Comparison of ENCODE assay signal across 8 cellular contexts in the genomic region with DNA sequence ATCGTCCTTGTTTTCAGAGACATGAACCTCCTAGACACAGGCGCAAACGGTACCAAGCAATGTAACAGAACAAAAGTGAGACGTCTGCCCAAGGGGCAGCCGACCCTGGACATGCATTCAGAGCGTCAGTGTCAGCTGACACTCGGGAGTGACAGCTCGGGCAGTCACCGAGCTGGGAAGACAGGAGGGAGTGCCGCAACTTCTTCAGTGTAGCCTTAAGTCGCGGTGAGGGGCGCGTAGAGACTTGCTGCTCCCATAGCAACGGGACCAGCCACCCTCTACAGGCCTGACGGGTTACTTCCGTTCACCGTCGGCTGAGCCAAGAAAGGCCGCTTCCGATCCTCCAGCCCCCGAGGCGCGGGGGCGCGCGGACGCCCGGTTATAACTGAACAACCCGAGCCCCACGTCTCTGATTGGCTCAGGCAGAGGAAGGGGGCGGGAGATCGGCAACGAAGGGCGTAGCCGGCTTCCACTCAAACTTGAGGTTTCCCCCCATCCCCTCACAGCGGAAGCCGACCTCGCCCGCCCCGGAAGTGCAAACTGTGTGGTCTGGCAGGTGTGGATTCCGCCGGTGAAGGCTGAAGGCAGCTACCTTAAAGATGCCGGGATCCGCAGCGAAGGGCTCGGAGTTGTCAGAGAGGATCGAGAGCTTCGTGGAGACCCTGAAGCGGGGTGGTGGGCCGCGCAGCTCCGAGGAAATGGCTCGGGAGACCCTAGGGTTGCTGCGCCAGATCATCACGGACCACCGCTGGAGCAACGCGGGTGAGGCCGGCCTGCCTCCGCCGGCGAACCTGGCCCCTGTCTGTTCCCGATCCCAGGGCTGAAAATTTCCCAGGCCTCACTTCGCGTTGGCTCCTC. TPM values are rescaled to one million over a fixed set of nuclear protein-coding genes. Genes with fewer than 3 reads are reported as not detected.
A peak's percentile ranks its signal among the peaks of the same experiment; 100 is the strongest.
DNase-seq lines count a peak whose midpoint lies in the region; ATAC-seq and TF ChIP-seq lines count a peak whose summit lies in the region.

Gene EIF2B2 (plus strand): TSS at position 530 of the 858 bp plus-strand sequence. CDS start 70 bp downstream, at position 600.

- peak; percentile 97 for ATAC-seq in HG03442 (IDR thresholded peaks at IDR 0.05; ENCODE audit: unreplicated experiment)
- ATAC-seq in activated CD4-positive, alpha-beta T cell treated with anti-CD3 and anti-CD28 coated beads for 36 hours: peak; percentile 97

- peak; percentile 98 for DNase-seq in Ammon's horn (ENCODE audit: low spot score)
- peak; percentile 87 for DNase-seq in GM19238 (ENCODE audit: insufficient read length, low spot score)
- DNase-seq in NCI-H524 (lab: John Stamatoyannopoulos, UW): peak; percentile 100
- DNase-seq in activated CD4-positive, alpha-beta T cell treated with anti-CD3 and anti-CD28 coated beads for 36 hours: peak; percentile 99
- DNase-seq in choroid plexus epithelial cell (ENCODE audit: low read depth): peak; percentile 97
- peak; percentile 88 for DNase-seq in kidney glomerular epithelial cell (lab: John Stamatoyannopoulos, UW)
- DNase-seq in stimulated activated CD4-positive, alpha-beta T cell treated with anti-CD3 and anti-CD28 coated beads, Interleukin-1b, Interleukin-23, amount 100 ng/mL, for 1 hour (ENCODE audit: low read depth in 2 of 2): peak; percentile 97 to 98

- no peak for TF ChIP-seq CTCF in choroid plexus epithelial cell (conservative IDR thresholded peaks at IDR 0.05; ENCODE audit: low read depth, low read length)

- H3K4me3 ChIP-seq in choroid plexus epithelial cell (ENCODE audit: low read depth, low read length): peak within 1 kb of the TSS; percentile 90

- H3K36me3 Mint-ChIP-seq in activated CD4-positive, alpha-beta T cell treated with anti-CD3 and anti-CD28 coated beads for 36 hours (ENCODE audit: low read depth): peaks cover 33% of the 10 kb centered on the region

- intact Hi-C loops in activated CD4-positive, alpha-beta T cell treated with anti-CD3 and anti-CD28 coated beads for 36 hours (cut with DNase I, micrococcal nuclease): loop anchor here (1.0 to 5.0 kb wide), 17 partner anchors 48 to 1150 kb away; partner anchors contain the start of genes MLH3 (in 2 of the 2), TMED10 (in 2 of the 2), ABCD4 (in 1 of the 2) and ACYP1 (in 1 of the 2)

- peak within 1 kb of the TSS; percentile 87 for H3K4me3 Mint-ChIP-seq in activated CD4-positive, alpha-beta T cell treated with anti-CD3 and anti-CD28 coated beads for 36 hours

- CTCF ChIA-PET in activated CD4-positive, alpha-beta T cell treated with anti-CD3 and anti-CD28 coated beads for 36 hours (lab: Charles Lee): interaction anchor here (0.6 to 1.5 kb wide), 4 partner anchors 16 to 142 kb away, joined by 3 to 5 read pairs (median 4); no protein-coding TSS in a partner anchor

- H3K9me3 Mint-ChIP-seq in activated CD4-positive, alpha-beta T cell treated with anti-CD3 and anti-CD28 coated beads for 36 hours (ENCODE audit: low read depth): no peaks in the 10 kb centered on the region

- H3K27ac Mint-ChIP-seq in activated CD4-positive, alpha-beta T cell treated with anti-CD3 and anti-CD28 coated beads for 36 hours: peak within 1 kb of the TSS; percentile 88

- peaks cover 34% of the 10 kb centered on the region for H3K4me1 Mint-ChIP-seq in activated CD4-positive, alpha-beta T cell treated with anti-CD3 and anti-CD28 coated beads for 36 hours

- no peaks in the 10 kb centered on the region for H3K27me3 Mint-ChIP-seq in activated CD4-positive, alpha-beta T cell treated with anti-CD3 and anti-CD28 coated beads for 36 hours

- POLR2A ChIA-PET in activated CD4-positive, alpha-beta T cell treated with anti-CD3 and anti-CD28 coated beads for 36 hours (lab: Charles Lee): interaction anchor here (0.6 to 1.9 kb wide), 2 partner anchors 61 to 1876 kb away, joined by 3 to 5 read pairs; no protein-coding TSS in a partner anchor

RNA-seq across cellular contexts. Expression of gene EIF2B2, which starts in this region (rescaled TPM):
- 10 to 100 TPM; 55.6 to 69.8 TPM for total RNA-seq in activated CD4-positive, alpha-beta T cell treated with anti-CD3 and anti-CD28 coated beads for 36 hours

Comparison
In these comparisons a context has a peak if more than half of its experiments do, and no peak if none do; other contexts are left out.
1. Peak in every context shown above with its lines: DNase-seq, ATAC-seq and H3K4me3 ChIP-seq.